In the genomic region with DNA sequence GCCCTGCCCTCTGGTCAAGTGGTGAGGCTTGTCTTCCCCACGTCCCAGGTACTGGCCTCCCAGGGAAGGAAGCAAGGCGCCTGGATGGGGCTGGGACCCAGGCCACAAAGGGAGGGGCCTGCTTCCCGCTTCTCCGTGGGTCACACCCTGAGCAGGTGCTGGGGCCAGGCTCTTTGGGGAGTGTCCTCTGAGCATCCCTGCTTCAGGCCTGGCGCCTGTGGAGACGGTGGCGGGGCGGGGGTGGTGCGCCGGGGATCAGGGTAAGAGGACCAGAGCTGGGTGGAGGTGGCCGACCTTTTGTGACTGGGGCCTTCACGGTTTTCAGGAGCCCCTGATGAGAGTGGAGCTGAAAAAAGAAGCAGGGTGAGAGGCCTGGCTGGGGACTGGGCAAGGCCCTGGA, we compare ENCODE assay signal across 19 cellular contexts.
"Had no signal": no experiment of that assay in that cellular context is flagged by ENCODE, and none has a peak within 500 bp of the region (broad histone marks: within the 10 kb centered on the region; RNA-seq: fewer than 3 reads in every experiment).

No MANE protein-coding gene starts in this region.

- H3K9me3 Mint-ChIP-seq: activated CD4-positive, alpha-beta memory T cell treated with anti-CD3 and anti-CD28 coated beads, Interleukin-2, amount 10 ng/mL, durations not matched to agents 7 days and 5 days; activated CD4-positive, alpha-beta T cell treated with anti-CD3 and anti-CD28 coated beads, Interleukin-2, amount 10 ng/mL, durations not matched to agents 24 days and 14 days; activated naive CD4-positive, alpha-beta T cell treated with anti-CD3 and anti-CD28 coated beads, Interleukin-2, amount 50 U/mL, for 72 hours; activated T-helper 17 cell treated with anti-CD3 and anti-CD28 coated beads, Interleukin-2, amount 50 U/mL, for 72 hours; brain; dendritic cell treated with granulocyte-macrophage colony-stimulating factor and Interleukin-4, amounts not matched to agents 40 ng/mL and 50 ng/mL, for 4 days; immature natural killer cell; naive thymus-derived CD4-positive, alpha-beta T cell; neural progenitor cell; stimulated activated memory B cell treated with anti-CD40 and anti-IgM and Interleukin-4, amounts not matched to agents 10 μg/mL and 1 μg/mL and 100 μg/mL, for 72 hours had no signal

- H3K27ac Mint-ChIP-seq: activated CD4-positive, alpha-beta memory T cell treated with anti-CD3 and anti-CD28 coated beads, Interleukin-2, amount 10 ng/mL, durations not matched to agents 7 days and 5 days; activated CD4-positive, alpha-beta T cell treated with anti-CD3 and anti-CD28 coated beads, Interleukin-2, amount 10 ng/mL, durations not matched to agents 24 days and 14 days; activated T-helper 17 cell treated with anti-CD3 and anti-CD28 coated beads, Interleukin-2, amount 50 U/mL, for 72 hours; brain; dendritic cell treated with granulocyte-macrophage colony-stimulating factor and Interleukin-4, amounts not matched to agents 40 ng/mL and 50 ng/mL, for 4 days; stimulated activated memory B cell treated with anti-CD40 and anti-IgM and Interleukin-4, amounts not matched to agents 10 μg/mL and 1 μg/mL and 100 μg/mL, for 72 hours had no signal

- H3K36me3 Mint-ChIP-seq: activated naive CD4-positive, alpha-beta T cell treated with anti-CD3 and anti-CD28 coated beads, Interleukin-2, amount 50 U/mL, for 72 hours had no signal

- H3K27me3 Mint-ChIP-seq: activated CD4-positive, alpha-beta memory T cell treated with anti-CD3 and anti-CD28 coated beads, Interleukin-2, amount 10 ng/mL, durations not matched to agents 7 days and 5 days; activated CD4-positive, alpha-beta T cell treated with anti-CD3 and anti-CD28 coated beads, Interleukin-2, amount 10 ng/mL, durations not matched to agents 24 days and 14 days; activated T-helper 17 cell treated with anti-CD3 and anti-CD28 coated beads, Interleukin-2, amount 50 U/mL, for 72 hours; dendritic cell treated with granulocyte-macrophage colony-stimulating factor and Interleukin-4, amounts not matched to agents 40 ng/mL and 50 ng/mL, for 4 days; naive thymus-derived CD4-positive, alpha-beta T cell; stimulated activated memory B cell treated with anti-CD40 and anti-IgM and Interleukin-4, amounts not matched to agents 10 μg/mL and 1 μg/mL and 100 μg/mL, for 72 hours had no signal

- DNase-seq: activated CD4-positive, alpha-beta memory T cell treated with anti-CD3 and anti-CD28 coated beads, Interleukin-2, amount 10 ng/mL, durations not matched to agents 7 days and 5 days; activated CD4-positive, alpha-beta T cell treated with anti-CD3 and anti-CD28 coated beads, Interleukin-2, amount 10 ng/mL, durations not matched to agents 24 days and 14 days; activated T-cell treated with anti-CD3 and anti-CD28 coated beads, Interleukin-2, amount 50 U/mL, for 1 hour; aorta; effector CD8-positive, alpha-beta T cell; glutamatergic neuron; immature natural killer cell; left lung; naive thymus-derived CD4-positive, alpha-beta T cell; retina; sigmoid colon; stimulated activated CD4-positive, alpha-beta T cell treated with anti-CD3 and anti-CD28 coated beads, Interleukin-15, amount 100 ng/mL, for 24 hours; stomach had no signal

- H3K4me1 Mint-ChIP-seq: activated CD4-positive, alpha-beta memory T cell treated with anti-CD3 and anti-CD28 coated beads, Interleukin-2, amount 10 ng/mL, durations not matched to agents 7 days and 5 days; activated CD4-positive, alpha-beta T cell treated with anti-CD3 and anti-CD28 coated beads, Interleukin-2, amount 10 ng/mL, durations not matched to agents 24 days and 14 days; activated T-helper 17 cell treated with anti-CD3 and anti-CD28 coated beads, Interleukin-2, amount 50 U/mL, for 72 hours; brain; stimulated activated memory B cell treated with anti-CD40 and anti-IgM and Interleukin-4, amounts not matched to agents 10 μg/mL and 1 μg/mL and 100 μg/mL, for 72 hours had no signal

- H3K4me3 Mint-ChIP-seq: activated CD4-positive, alpha-beta memory T cell treated with anti-CD3 and anti-CD28 coated beads, Interleukin-2, amount 10 ng/mL, durations not matched to agents 7 days and 5 days; activated CD4-positive, alpha-beta T cell treated with anti-CD3 and anti-CD28 coated beads, Interleukin-2, amount 10 ng/mL, durations not matched to agents 24 days and 14 days; activated T-helper 17 cell treated with anti-CD3 and anti-CD28 coated beads, Interleukin-2, amount 50 U/mL, for 72 hours; brain; dendritic cell treated with granulocyte-macrophage colony-stimulating factor and Interleukin-4, amounts not matched to agents 40 ng/mL and 50 ng/mL, for 4 days; immature natural killer cell; naive thymus-derived CD4-positive, alpha-beta T cell; stimulated activated memory B cell treated with anti-CD40 and anti-IgM and Interleukin-4, amounts not matched to agents 10 μg/mL and 1 μg/mL and 100 μg/mL, for 72 hours had no signal

- ATAC-seq: activated naive CD4-positive, alpha-beta T cell treated with anti-CD3 and anti-CD28 coated beads, Interleukin-2, amount 50 U/mL, for 72 hours; activated T-helper 17 cell treated with anti-CD3 and anti-CD28 coated beads, Interleukin-2, amount 50 U/mL, for 72 hours; left lung; naive thymus-derived CD4-positive, alpha-beta T cell; stimulated activated memory B cell treated with anti-CD40 and anti-IgM and Interleukin-4, amounts not matched to agents 10 μg/mL and 1 μg/mL and 100 μg/mL, for 72 hours had no signal
